Comparison of ENCODE assay signal across 2 cellular contexts in genomic region chr9:108296056-108296455, GRCh38.
TF ChIP-seq lines count a peak whose summit lies in the region.

No MANE protein-coding gene starts in this region.

TF ChIP-seq in SK-N-SH, 30 proteins besides CTCF, POLR2A, EP300 and RAD21 (continued from another document):
- TF ChIP-seq REST (IDR thresholded peaks at IDR 0.05; ENCODE audit: low read depth, low read length) (no peak), PBX3 (IDR thresholded peaks at IDR 0.05) (no peak), GABPA (IDR thresholded peaks at IDR 0.05; ENCODE audit: low read depth) (no peak), RFX5 (IDR thresholded peaks at IDR 0.05; ENCODE audit: low read length) (no peak), RCOR1 (IDR thresholded peaks at IDR 0.05; ENCODE audit: low read length) (no peak), TEAD4 (IDR thresholded peaks at IDR 0.05; ENCODE audit: borderline replicate concordance, insufficient read depth) (no peak), SIN3A (IDR thresholded peaks at IDR 0.05; ENCODE audit: borderline replicate concordance, low read depth, low read length) (no peak), USF1 (IDR thresholded peaks at IDR 0.05; ENCODE audit: borderline replicate concordance, low read depth) (no peak), TAF1 (IDR thresholded peaks at IDR 0.05; ENCODE audit: borderline replicate concordance, low read depth, low read length) (no peak), ELF1 (IDR thresholded peaks at IDR 0.05) (no peak)
TF ChIP-seq in SK-N-SH: peak in this region for 0.

TF ChIP-seq in SK-N-SH treated with all-trans-retinoic acid at 6 μM for 48 hours, 23 proteins besides CTCF, POLR2A, EP300 and RAD21 (continued from another document):
- no peak for TF ChIP-seq CSRNP3 (CRISPR knock-in tag; IDR thresholded peaks at IDR 0.05)
- no peak for TF ChIP-seq TOX (CRISPR knock-in tag; IDR thresholded peaks at IDR 0.05; ENCODE audit: borderline replicate concordance)
- TF ChIP-seq GLIS3 (CRISPR knock-in tag; IDR thresholded peaks at IDR 0.05), result no peak
TF ChIP-seq in SK-N-SH treated with all-trans-retinoic acid at 6 μM for 48 hours: peak in this region for 0.
